In genomic region chr11:61679893-61680621, GRCh38 we compare ENCODE assay signal across 8 cellular contexts. TPM values are rescaled to one million over a fixed set of nuclear protein-coding genes. Genes with fewer than 3 reads are reported as not detected.
DNase-seq lines count a peak whose midpoint lies in the region; ATAC-seq and TF ChIP-seq lines count a peak whose summit lies in the region.

DAGLA (plus strand) TSS chr11:61680391; CDS start chr11:61720156, 39,765 bp downstream.

- H3K36me3 ChIP-seq in ES-I3 (ENCODE audit: insufficient read depth, low read length) (no peaks in the 10 kb centered on the region), Panc1 (ENCODE audit: control insufficient read depth, insufficient read depth, low read length) (no peaks in the 10 kb centered on the region), neuron (ENCODE audit: insufficient read depth, low read length) (no peaks in the 10 kb centered on the region), stomach smooth muscle (ENCODE audit: control insufficient read depth in 2 of 2, insufficient read depth in 2 of 2, low read length in 2 of 2) (no peaks in the 10 kb centered on the region)

- H3K4me1 ChIP-seq in ES-I3 (ENCODE audit: insufficient read depth, low read length) = peaks cover 26% of the 10 kb centered on the region
- H3K4me1 ChIP-seq in Panc1 (ENCODE audit: control insufficient read depth, insufficient read depth, low read length) = peaks cover 22% of the 10 kb centered on the region
- peaks cover 15% of the 10 kb centered on the region for H3K4me1 ChIP-seq in neuron (ENCODE audit: insufficient read depth, low read length)
- peaks cover 28% of the 10 kb centered on the region for H3K4me1 ChIP-seq in stomach smooth muscle (ENCODE audit: control insufficient read depth, insufficient read depth, low read length)

- intact Hi-C loops in Panc1 (cut with micrococcal nuclease; ENCODE audit: unreplicated experiment) = loop anchor here (5.0 kb wide), 1 partner anchor 52 kb away; no protein-coding TSS in a partner anchor

- no peak within 1 kb of the TSS for H2AFZ ChIP-seq in neuron (ENCODE audit: low read depth, low read length)

- DNase-seq in Panc1 (ENCODE audit: low read depth, low spot score) (no peak), foreskin melanocyte (peak; percentile 34)
- DNase-seq in activated effector memory CD4-positive, alpha-beta T cell treated with Interleukin-2 at 50 U/mL for 16 hours = peak; percentile 68

- POLR2A ChIA-PET in Panc1 (lab: Charles Lee) = no interaction called here

- peak within 1 kb of the TSS; percentile 44; the same call in 1 of the 2 replicates for H3K27ac ChIP-seq in Panc1 (ENCODE audit: low read length)
- no peak within 1 kb of the TSS for H3K27ac ChIP-seq in stomach smooth muscle (ENCODE audit: low read length)

- no TSS peak for BruUV-seq in Panc1 (replicated peaks; lab: Mats Ljungman, UMichigan)

- H3K4me3 ChIP-seq in Panc1 (ENCODE audit: low read depth in 2 of 2, low read length in 2 of 2) (peak within 1 kb of the TSS; percentile 49 to 58), neuron (ENCODE audit: low read length) (peak within 1 kb of the TSS; percentile 56), stomach smooth muscle (ENCODE audit: low read length in 2 of 2) (peak within 1 kb of the TSS; percentile 73 to 76)

- H3K9me3 ChIP-seq in ES-I3 (ENCODE audit: control insufficient read depth, insufficient read depth, low read length) (no peaks in the 10 kb centered on the region), Panc1 (ENCODE audit: control insufficient read depth, insufficient read depth, low read depth, low read length) (no peaks in the 10 kb centered on the region), neuron (ENCODE audit: low read length) (no peaks in the 10 kb centered on the region), stomach smooth muscle (ENCODE audit: control insufficient read depth in 2 of 2, low read length in 2 of 2) (no peaks in the 10 kb centered on the region)

- ATAC-seq in HG03442 (IDR thresholded peaks at IDR 0.05; ENCODE audit: unreplicated experiment) = peak; percentile 63
- ATAC-seq in Panc1 = peak; percentile 82
- no peak for ATAC-seq in GM21576 (IDR thresholded peaks at IDR 0.05; ENCODE audit: unreplicated experiment)

- no peaks in the 10 kb centered on the region for H3K27me3 ChIP-seq in Panc1 (ENCODE audit: control insufficient read depth, insufficient read depth, low read length)
- H3K27me3 ChIP-seq in neuron (ENCODE audit: insufficient read depth, low read length) = peaks cover 18% of the 10 kb centered on the region
- peaks cover 9 to 14% of the 10 kb centered on the region in 2 donors for H3K27me3 ChIP-seq in stomach smooth muscle (ENCODE audit: control insufficient read depth in 1 of 2, insufficient read depth in 2 of 2, low read length in 2 of 2)

- peak; percentile 99 for TF ChIP-seq CTCF in Panc1 (IDR thresholded peaks at IDR 0.05)

- in situ Hi-C loops in Panc1 (cut with HindIII; ENCODE audit: low pct_unique_long_range_greater_than_20kb, low sequenced_read_pairs) = no loop called here

- CTCF ChIA-PET in Panc1 (lab: Charles Lee) = no interaction called here

- peak within 1 kb of the TSS; percentile 51; the same call in 1 of the 2 replicates for H3K9ac ChIP-seq in ES-I3 (ENCODE audit: low read depth, low read length)
- peak within 1 kb of the TSS; percentile 15 to 42 for H3K9ac ChIP-seq in stomach smooth muscle (ENCODE audit: low read length in 2 of 2)

RNA-seq across cellular contexts. Expression of gene DAGLA, which starts in this region (rescaled TPM):
- total RNA-seq in Panc1 (2021; ENCODE audit: unreplicated experiment) = 6.4 TPM
- 5.6 TPM for polyA plus RNA-seq in Panc1 (2012; ENCODE audit: insufficient read length)
